Comparison of ENCODE assay signal across 10 cellular contexts in the genomic region with DNA sequence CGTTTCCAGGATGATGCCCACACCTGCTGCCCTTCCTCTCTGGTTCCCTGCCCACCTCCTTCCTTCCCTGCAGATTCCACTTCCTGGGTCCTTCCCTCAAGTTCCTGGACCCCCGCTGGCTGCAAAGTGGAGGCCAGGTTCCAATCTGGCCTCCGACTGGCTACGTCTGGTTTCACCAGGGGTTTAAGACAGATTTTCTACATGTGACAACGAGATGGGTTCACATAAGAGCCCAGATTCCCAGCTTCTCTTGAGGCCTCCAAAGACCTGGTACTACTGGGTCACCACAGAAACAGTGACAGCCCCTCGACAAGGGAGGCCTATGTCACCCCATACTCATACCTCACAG. TPM values are rescaled to one million over a fixed set of nuclear protein-coding genes. Genes with fewer than 3 reads are reported as not detected.
DNase-seq lines count a peak whose midpoint lies in the region; ATAC-seq, FAIRE-seq and TF ChIP-seq lines count a peak whose summit lies in the region.
"Had no signal": no experiment of that assay in that cellular context is flagged by ENCODE, and none has a peak within 500 bp of the region (broad histone marks: within the 10 kb centered on the region; RNA-seq: fewer than 3 reads in every experiment).

No MANE protein-coding gene starts in this region.

- no peak for TF ChIP-seq RAD21 in HCT116 (IDR thresholded peaks at IDR 0.05; ENCODE audit: low read depth)

- H3K4me1 Mint-ChIP-seq in activated B cell treated with CpG ODN at 0.5 μM for 24 hours: peaks cover 37% of the 10 kb centered on the region
- H3K4me1 Mint-ChIP-seq in glutamatergic neuron (ENCODE audit: low read depth, unreplicated experiment): peaks cover 4% of the 10 kb centered on the region

- no peaks in the 10 kb centered on the region for H3K27me3 ChIP-seq in HCT116 (ENCODE audit: insufficient read depth, low read length)
- H3K27me3 ChIP-seq in small intestine (ENCODE audit: control insufficient read depth in 2 of 2, insufficient read depth in 2 of 2, low read length in 2 of 2): no peaks in the 10 kb centered on the region

- peaks cover 38 to 49% of the 10 kb centered on the region in 2 experiments for H3K4me1 ChIP-seq in HCT116 (ENCODE audit: control insufficient read depth in 1 of 2, insufficient read depth in 2 of 2, low read length in 2 of 2)
- H3K4me1 ChIP-seq in small intestine (ENCODE audit: control insufficient read depth in 2 of 2, insufficient read depth in 1 of 2, low read depth in 1 of 2, low read length in 1 of 2): peaks cover 0 to 7% of the 10 kb centered on the region in 2 donors

- TF ChIP-seq POLR2A in HCT116 (IDR thresholded peaks at IDR 0.05; ENCODE audit: borderline replicate concordance, extremely low read depth, insufficient read depth, insufficient read length): no peak

- H3K27me3 Mint-ChIP-seq in activated B cell treated with CpG ODN at 0.5 μM for 24 hours (no peaks in the 10 kb centered on the region), glutamatergic neuron (ENCODE audit: unreplicated experiment) (peaks cover 2% of the 10 kb centered on the region)

- H2AFZ ChIP-seq in HCT116 (ENCODE audit: low read depth, low read length, poor library complexity, severe bottlenecking): no peak overlapping the region

- no peak for FAIRE-seq in small intestine (lab: Jason Lieb, UNC)
- FAIRE-seq in HTR-8/SVneo (lab: Jason Lieb, UNC): no peak

- H3K4me3 ChIP-seq in HCT116 (replicated peaks in 1 of 2; ENCODE audit: low read depth in 1 of 2, low read length in 2 of 2): peak overlapping the region; percentile 68 to 92
- H3K4me3 ChIP-seq in small intestine (ENCODE audit: low read depth in 1 of 2, low read length in 2 of 2): peak overlapping the region in 1 of 2 donors; percentile 99

- H3K4me2 ChIP-seq in HCT116 (ENCODE audit: low read length): peak overlapping the region; percentile 99

- intact Hi-C loops in HCT116 (cut with micrococcal nuclease) (loop anchor here (5.0 kb wide), 2 partner anchors 103 to 288 kb away; a partner anchor contains a TSS), activated B cell treated with CpG ODN at 0.5 μM for 24 hours (cut with micrococcal nuclease) (no loop called here)

- ATAC-seq in HCT116: no peak
- no peak for ATAC-seq in activated B cell treated with CpG ODN at 0.5 μM for 24 hours (ENCODE audit: low read depth)
- no peak for ATAC-seq in GM18520 (IDR thresholded peaks at IDR 0.05; ENCODE audit: unreplicated experiment)
- no peak for ATAC-seq in GM18873 (IDR thresholded peaks at IDR 0.05; ENCODE audit: low FRiP score, unreplicated experiment)

- peaks cover 50% of the 10 kb centered on the region for H3K79me2 ChIP-seq in HCT116 (ENCODE audit: insufficient read depth, low read length)

- WGBS in small intestine, 3 donors: 39 to 70% (median 56%) methylated on average over 6 of the region's 6 CpGs

- DNase-seq in HCT116 (ENCODE audit: low read depth, low spot score) (no peak), activated B cell treated with CpG ODN at 0.5 μM for 24 hours (no peak), glutamatergic neuron (no peak), small intestine (no peak), HTR-8/SVneo (ENCODE audit: insufficient read length, low spot score) (no peak), NCI-H345 treated with DMSO at 0.1 percent for 48 hours (lab: John Stamatoyannopoulos, UW; ENCODE audit: unreplicated experiment) (no peak)
- DNase-seq: NCI-H1930; stimulated activated CD4-positive, alpha-beta T cell treated with anti-CD3 and anti-CD28 coated beads, Interleukin-12 subunit alpha, Interleukin-12 subunit beta, amount 100 ng/mL, for 4 hours had no signal

- H3K9me3 ChIP-seq in HCT116 (ENCODE audit: control insufficient read depth in 1 of 2, insufficient read depth in 1 of 2, low read depth in 1 of 2, low read length in 2 of 2): no peaks in the 10 kb centered on the region
- no peaks in the 10 kb centered on the region for H3K9me3 ChIP-seq in small intestine (ENCODE audit: control insufficient read depth, low read depth)

- peak overlapping the region; percentile 88 for H3K9ac ChIP-seq in HCT116 (ENCODE audit: low read length)

- BruUV-seq in HCT116 (replicated peaks; lab: Mats Ljungman, UMichigan): no TSS peak

- H3K36me3 ChIP-seq in HCT116 (ENCODE audit: control insufficient read depth in 1 of 2, insufficient read depth in 2 of 2, low read length in 2 of 2) (peaks cover 5 to 6% of the 10 kb centered on the region in 2 experiments; a peak in 1 of 4 replicates), small intestine (ENCODE audit: control insufficient read depth in 2 of 2, insufficient read depth in 2 of 2, low read length in 2 of 2) (peaks cover 9 to 12% of the 10 kb centered on the region in 2 donors)

- no peaks in the 10 kb centered on the region for H4K20me1 ChIP-seq in HCT116 (ENCODE audit: insufficient read depth)

- H3K27ac ChIP-seq in HCT116 (ENCODE audit: low read depth, low read length) (peak overlapping the region; percentile 99), small intestine (ENCODE audit: low read depth in 1 of 2, low read length in 1 of 2) (peak overlapping the region; percentile 94 to 100)

- RAD21 ChIA-PET in HCT116 (lab: Charles Lee; ENCODE audit: low non-redundant PET in 1 of 2, low total read pairs in 2 of 2, uncharacterized antibody in 2 of 2, unreplicated experiment in 2 of 2): no interaction called here

- H3K4me3 Mint-ChIP-seq in activated B cell treated with CpG ODN at 0.5 μM for 24 hours: peak overlapping the region; percentile 84
- H3K4me3 Mint-ChIP-seq in glutamatergic neuron (ENCODE audit: unreplicated experiment): peak overlapping the region; percentile 84

- H3K27ac Mint-ChIP-seq in activated B cell treated with CpG ODN at 0.5 μM for 24 hours (no peak overlapping the region), glutamatergic neuron (ENCODE audit: unreplicated experiment) (no peak overlapping the region)

- peaks cover 7% of the 10 kb centered on the region for H3K36me3 Mint-ChIP-seq in activated B cell treated with CpG ODN at 0.5 μM for 24 hours (ENCODE audit: low read depth)
- peaks cover 1% of the 10 kb centered on the region for H3K36me3 Mint-ChIP-seq in glutamatergic neuron (ENCODE audit: unreplicated experiment)

- H3K9me3 Mint-ChIP-seq in activated B cell treated with CpG ODN at 0.5 μM for 24 hours (no peaks in the 10 kb centered on the region), glutamatergic neuron (ENCODE audit: unreplicated experiment) (peaks cover 7% of the 10 kb centered on the region)

- CTCF ChIA-PET in HCT116 (lab: Charles Lee): no interaction called here
- CTCF ChIA-PET in activated B cell treated with CpG ODN at 0.5 μM for 24 hours (lab: Charles Lee): interaction anchor here (3.6 kb wide), 1 partner anchor 170 kb away, joined by 29 read pairs; no protein-coding TSS in a partner anchor

- POLR2A ChIA-PET in HCT116 (lab: Charles Lee) (no interaction called here), activated B cell treated with CpG ODN at 0.5 μM for 24 hours (lab: Charles Lee) (interaction anchor here (0.6 to 3.6 kb wide), 2 partner anchors 9 to 15 kb away, joined by 3 to 56 read pairs; a partner anchor contains a TSS)

- TF ChIP-seq CTCF in HCT116 (IDR thresholded peaks at IDR 0.05 in 2 of 3, conservative IDR thresholded peaks at IDR 0.05 in 1 of 3; ENCODE audit: borderline replicate concordance in 1 of 3, insufficient read depth in 1 of 3, low read depth in 2 of 3, low read length in 2 of 3) (no peak), activated B cell treated with CpG ODN at 0.5 μM for 24 hours (IDR thresholded peaks at IDR 0.05) (no peak), glutamatergic neuron (IDR thresholded peaks at IDR 0.05; ENCODE audit: partially characterized antibody, unreplicated experiment) (no peak)

- H3K9me2 ChIP-seq in HCT116 (ENCODE audit: insufficient read depth): no peaks in the 10 kb centered on the region

TF ChIP-seq in HCT116, 20 proteins besides CTCF, POLR2A, EP300 and RAD21 (continues in another document):
- no peak for TF ChIP-seq ELF1 (IDR thresholded peaks at IDR 0.05; ENCODE audit: borderline replicate concordance, low read depth)
- TF ChIP-seq YY1 (IDR thresholded peaks at IDR 0.05; ENCODE audit: extremely low read depth, insufficient replicate concordance, low read depth, low read length): no peak
- TF ChIP-seq, protein P1, sequence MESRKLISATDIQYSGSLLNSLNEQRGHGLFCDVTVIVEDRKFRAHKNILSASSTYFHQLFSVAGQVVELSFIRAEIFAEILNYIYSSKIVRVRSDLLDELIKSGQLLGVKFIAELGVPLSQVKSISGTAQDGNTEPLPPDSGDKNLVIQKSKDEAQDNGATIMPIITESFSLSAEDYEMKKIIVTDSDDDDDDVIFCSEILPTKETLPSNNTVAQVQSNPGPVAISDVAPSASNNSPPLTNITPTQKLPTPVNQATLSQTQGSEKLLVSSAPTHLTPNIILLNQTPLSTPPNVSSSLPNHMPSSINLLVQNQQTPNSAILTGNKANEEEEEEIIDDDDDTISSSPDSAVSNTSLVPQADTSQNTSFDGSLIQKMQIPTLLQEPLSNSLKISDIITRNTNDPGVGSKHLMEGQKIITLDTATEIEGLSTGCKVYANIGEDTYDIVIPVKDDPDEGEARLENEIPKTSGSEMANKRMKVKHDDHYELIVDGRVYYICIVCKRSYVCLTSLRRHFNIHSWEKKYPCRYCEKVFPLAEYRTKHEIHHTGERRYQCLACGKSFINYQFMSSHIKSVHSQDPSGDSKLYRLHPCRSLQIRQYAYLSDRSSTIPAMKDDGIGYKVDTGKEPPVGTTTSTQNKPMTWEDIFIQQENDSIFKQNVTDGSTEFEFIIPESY (IDR thresholded peaks at IDR 0.05; ENCODE audit: extremely low read depth, insufficient replicate concordance, low read length): no peak

RNA-seq across cellular contexts. Expression of a gene that starts 2.1 kb away (rescaled TPM):
- total RNA-seq in HCT116 (2021; ENCODE audit: unreplicated experiment) (148 TPM), activated B cell treated with CpG ODN at 0.5 μM for 24 hours (73.6 and 85.3 TPM in 2 replicates), glutamatergic neuron (ENCODE audit: unreplicated experiment) (140 TPM)
- 85.4 and 95.3 TPM in 2 replicates for polyA plus RNA-seq in HCT116 (2012)
- polyA plus RNA-seq in small intestine: 100 to 1,000 TPM; 258 to 661 (median 544) TPM

RNA-seq across cellular contexts. Expression of a gene that starts 10.8 kb away (rescaled TPM):
- total RNA-seq in HCT116 (2021; ENCODE audit: unreplicated experiment): 5.0 TPM
- polyA plus RNA-seq in HCT116 (2012): 0.85 and 1.5 TPM in 2 replicates
- total RNA-seq in activated B cell treated with CpG ODN at 0.5 μM for 24 hours: 2.6 and 2.7 TPM in 2 replicates
- total RNA-seq in glutamatergic neuron (ENCODE audit: unreplicated experiment): 0.91 TPM
- polyA plus RNA-seq in small intestine: 1 to 10 TPM in 2 of 3 donors, not detected in 1; 5.4 to 6.7 TPM

RNA-seq across cellular contexts. Expression of a gene that starts 16.1 kb away (rescaled TPM):
- 299 TPM for total RNA-seq in HCT116 (2021; ENCODE audit: unreplicated experiment)
- 298 and 317 TPM in 2 replicates for polyA plus RNA-seq in HCT116 (2012)
- 243 and 252 TPM in 2 replicates for total RNA-seq in activated B cell treated with CpG ODN at 0.5 μM for 24 hours
- 97.0 TPM for total RNA-seq in glutamatergic neuron (ENCODE audit: unreplicated experiment)
- 100 to 1,000 TPM; 135 to 217 (median 144) TPM for polyA plus RNA-seq in small intestine

RNA-seq across cellular contexts. Expression of a gene that starts 54.0 kb away (rescaled TPM):
- total RNA-seq in HCT116 (2021; ENCODE audit: unreplicated experiment): 36.2 TPM
- 20.9 and 21.7 TPM in 2 replicates for polyA plus RNA-seq in HCT116 (2012)
- total RNA-seq in activated B cell treated with CpG ODN at 0.5 μM for 24 hours: 54.6 and 70.0 TPM in 2 replicates
- total RNA-seq in glutamatergic neuron (ENCODE audit: unreplicated experiment): 60.2 TPM
- 10 to 100 TPM; 11.3 to 29.7 (median 11.7) TPM for polyA plus RNA-seq in small intestine
